ENCODE assay signal across 1 cellular context in the genomic region with DNA sequence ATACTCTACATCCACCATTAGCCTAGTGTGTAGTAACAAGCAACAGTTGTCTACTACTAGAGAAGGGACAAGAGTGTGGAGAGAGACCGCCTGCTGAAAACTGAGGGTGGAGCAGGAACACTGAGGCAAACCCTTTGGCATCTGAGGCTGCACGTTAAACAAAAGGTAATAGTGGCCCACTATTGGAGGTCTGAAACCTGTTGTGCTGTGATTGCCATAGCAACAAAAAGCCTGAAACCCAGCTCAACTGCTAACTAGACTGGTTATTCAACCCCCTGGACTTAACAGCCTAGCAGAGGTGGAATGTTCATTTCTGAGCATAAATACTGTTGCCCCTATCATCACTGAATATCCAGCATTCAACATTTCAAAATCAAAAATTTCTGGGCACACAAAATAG.
TF ChIP-seq lines count a peak whose summit lies in the region.

No MANE protein-coding gene starts in this region.

TF ChIP-seq in H1, 55 proteins besides CTCF, POLR2A, EP300 and RAD21:
- no peak for TF ChIP-seq NRF1 (IDR thresholded peaks at IDR 0.05; ENCODE audit: low read depth, low read length)
- no peak for TF ChIP-seq TBP (IDR thresholded peaks at IDR 0.05; ENCODE audit: low read depth, low read length)
